In the genomic region with DNA sequence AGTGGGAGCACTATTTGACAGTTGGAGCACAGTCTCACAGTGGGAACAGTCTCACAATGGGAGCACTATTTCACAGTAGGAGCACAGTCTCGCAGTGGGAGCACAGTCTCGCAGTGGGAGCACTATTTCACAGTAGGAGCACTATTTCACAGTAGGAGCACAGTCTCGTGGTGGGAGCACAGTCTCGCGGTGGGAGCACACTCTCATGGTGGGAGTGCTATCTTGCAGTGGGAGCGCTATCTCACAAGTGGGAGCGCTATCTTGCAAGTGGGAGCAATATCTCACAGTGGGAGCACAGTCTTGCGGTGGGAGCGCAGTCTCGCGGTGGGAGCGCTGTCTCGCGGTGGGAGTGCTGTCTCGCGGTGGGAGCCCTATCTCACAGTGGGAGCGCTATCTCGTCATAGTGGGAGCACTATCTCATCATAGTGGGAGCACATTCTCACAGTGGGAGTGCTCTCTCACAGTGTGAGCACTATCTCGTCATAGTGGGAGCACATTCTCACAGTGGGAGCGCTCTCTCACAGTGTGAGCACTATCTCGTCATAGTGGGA, we compare ENCODE assay signal across 34 cellular contexts.
"Had no signal": no experiment of that assay in that cellular context is flagged by ENCODE, and none has a peak within 500 bp of the region (broad histone marks: within the 10 kb centered on the region; RNA-seq: fewer than 3 reads in every experiment).

No MANE protein-coding gene starts in this region.

- H3K9me3 Mint-ChIP-seq: activated T-helper 17 cell treated with anti-CD3 and anti-CD28 coated beads, Interleukin-2, amount 50 U/mL, for 72 hours; dendritic cell treated with granulocyte-macrophage colony-stimulating factor and Interleukin-4, amounts not matched to agents 40 ng/mL and 50 ng/mL, for 4 days; endodermal cell; T-helper 2 cell treated with Interferon-gamma antibody and Interleukin-4, amounts not matched to agents 5 μg/mL and 100 μg/mL, for 36 hours had no signal

- H3K4me3 ChIP-seq: colonic mucosa, dorsolateral prefrontal cortex had no signal

- H3K4me1 Mint-ChIP-seq: activated B cell treated with CpG ODN at 0.5 μM for 24 hours; activated T-helper 17 cell treated with anti-CD3 and anti-CD28 coated beads, Interleukin-2, amount 50 U/mL, for 72 hours; endodermal cell; T-helper 17 cell had no signal

- H3K27ac Mint-ChIP-seq: activated B cell treated with CpG ODN at 0.5 μM for 24 hours; activated CD8-positive, alpha-beta T cell treated with anti-CD3 and anti-CD28 coated beads for 36 hours; activated naive CD8-positive, alpha-beta T cell; activated T-helper 17 cell treated with anti-CD3 and anti-CD28 coated beads, Interleukin-2, amount 50 U/mL, for 72 hours; dendritic cell treated with granulocyte-macrophage colony-stimulating factor and Interleukin-4, amounts not matched to agents 40 ng/mL and 50 ng/mL, for 4 days; endodermal cell; T-helper 17 cell; T-helper 2 cell treated with Interferon-gamma antibody and Interleukin-4, amounts not matched to agents 5 μg/mL and 100 μg/mL, for 36 hours had no signal

- H3K36me3 ChIP-seq: brain microvascular endothelial cell, colonic mucosa, WERI-Rb-1 had no signal

- H3K27ac ChIP-seq: brain microvascular endothelial cell, colonic mucosa, dorsolateral prefrontal cortex, WERI-Rb-1 had no signal

- FAIRE-seq: astrocyte, bronchial epithelial cell, frontal cortex had no signal

- H3K4me3 Mint-ChIP-seq: activated B cell treated with CpG ODN at 0.5 μM for 24 hours; activated CD8-positive, alpha-beta T cell treated with anti-CD3 and anti-CD28 coated beads for 36 hours; activated naive CD8-positive, alpha-beta T cell; activated T-cell treated with anti-CD3 and anti-CD28 coated beads, Interleukin-2, amount 50 U/mL, for 4 hours; activated T-helper 17 cell treated with anti-CD3 and anti-CD28 coated beads, Interleukin-2, amount 50 U/mL, for 72 hours; dendritic cell treated with granulocyte-macrophage colony-stimulating factor and Interleukin-4, amounts not matched to agents 40 ng/mL and 50 ng/mL, for 4 days; endodermal cell; T-helper 17 cell; T-helper 2 cell treated with Interferon-gamma antibody and Interleukin-4, amounts not matched to agents 5 μg/mL and 100 μg/mL, for 36 hours had no signal

- DNase-seq: activated B cell treated with CpG ODN at 0.5 μM for 24 hours; activated CD4-positive, alpha-beta T cell treated with anti-CD3 and anti-CD28 coated beads for 48 hours; activated CD4-positive, alpha-beta T cell treated with anti-CD3 and anti-CD28 coated beads, Interleukin-2, amount 50 U/mL, for 1 hour; activated CD4-positive, alpha-beta T cell treated with anti-CD3 and anti-CD28 coated beads, Interleukin-2, amount 50 U/mL, for 48 hours; activated CD8-positive, alpha-beta memory T cell treated with anti-CD3 and anti-CD28 coated beads for 24 hours; activated CD8-positive, alpha-beta T cell treated with anti-CD3 and anti-CD28 coated beads for 36 hours; activated effector memory CD4-positive, alpha-beta T cell treated with Interleukin-2 at 50 U/mL for 16 hours; activated gamma-delta T cell treated with Interleukin-2 at 50 U/mL for 16 hours; activated naive CD4-positive, alpha-beta T cell treated with anti-CD3 and anti-CD28 coated beads, Interleukin-2, amount 50 U/mL, for 16 hours; activated naive CD4-positive, alpha-beta T cell treated with Interleukin-2 at 50 U/mL for 16 hours; activated T-cell treated with anti-CD3 and anti-CD28 coated beads, Interleukin-2, amount 50 U/mL, for 4 hours; amniotic stem cell; anterior cingulate cortex; brain microvascular endothelial cell; caudate nucleus; colonic mucosa; dorsolateral prefrontal cortex; effector memory CD4-positive, alpha-beta T cell; endodermal cell; foreskin fibroblast; glutamatergic neuron; T-helper 1 cell; T-helper 17 cell; T1000 had no signal

- H3K4me1 ChIP-seq: colonic mucosa had no signal

- H3K27me3 Mint-ChIP-seq: activated B cell treated with CpG ODN at 0.5 μM for 24 hours; activated CD8-positive, alpha-beta T cell treated with anti-CD3 and anti-CD28 coated beads for 36 hours; activated naive CD8-positive, alpha-beta T cell; activated T-helper 17 cell treated with anti-CD3 and anti-CD28 coated beads, Interleukin-2, amount 50 U/mL, for 72 hours; dendritic cell treated with granulocyte-macrophage colony-stimulating factor and Interleukin-4, amounts not matched to agents 40 ng/mL and 50 ng/mL, for 4 days; T-helper 17 cell had no signal

- H3K27me3 ChIP-seq: brain microvascular endothelial cell, colonic mucosa, dorsolateral prefrontal cortex had no signal

- ATAC-seq: activated CD4-positive, CD25-positive, alpha-beta regulatory T cell treated with anti-CD3 and anti-CD28 coated beads, Interleukin-2, amount 50 U/mL, for 24 hours; activated CD8-positive, alpha-beta T cell treated with anti-CD3 and anti-CD28 coated beads for 36 hours; activated T-cell treated with anti-CD3 and anti-CD28 coated beads, Interleukin-2, amount 50 U/mL, for 4 hours; activated T-helper 17 cell treated with anti-CD3 and anti-CD28 coated beads, Interleukin-2, amount 50 U/mL, for 72 hours; esophagus mucosa; T-helper 17 cell had no signal

- H3K9me3 ChIP-seq: colonic mucosa had no signal
